8 cellular contexts compared by ENCODE assay signal in the genomic region with DNA sequence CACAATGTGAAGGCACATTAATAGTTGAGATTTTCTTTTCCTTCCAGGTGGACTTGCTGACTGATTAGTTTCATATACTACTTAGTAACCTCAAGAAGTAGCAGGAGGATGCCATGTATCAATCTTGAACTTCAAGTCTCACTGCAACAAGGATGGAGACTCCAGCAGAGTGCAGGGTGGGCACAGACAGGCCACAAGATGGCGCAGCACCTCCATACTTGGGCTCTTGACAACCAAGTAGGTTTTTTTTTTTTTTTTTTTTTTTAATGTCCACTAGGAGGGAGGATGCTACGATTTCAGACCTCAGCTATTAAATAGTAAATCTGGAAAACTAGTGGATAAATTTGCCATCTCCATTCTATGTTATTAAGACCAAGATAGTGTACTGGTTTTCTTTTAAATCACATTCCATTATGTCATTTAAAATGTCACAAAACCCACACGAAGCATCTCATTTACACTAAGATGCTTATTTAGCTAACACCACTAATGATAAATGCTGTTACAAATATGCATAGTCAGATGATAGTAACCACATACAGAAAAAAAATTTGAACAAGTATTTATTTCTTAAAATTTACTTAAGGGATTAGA. TPM values are rescaled to one million over a fixed set of nuclear protein-coding genes. Genes with fewer than 3 reads are reported as not detected.
A peak's percentile ranks its signal among the peaks of the same experiment; 100 is the strongest.
DNase-seq lines count a peak whose midpoint lies in the region; ATAC-seq and TF ChIP-seq lines count a peak whose summit lies in the region.

No MANE protein-coding gene starts in this region.

- H3K4me1 ChIP-seq in lower lobe of right lung = peaks cover 25% of the 10 kb centered on the region

- H3K4me3 ChIP-seq in lower lobe of right lung = no peak overlapping the region

- intact Hi-C loops in lower lobe of right lung (cut with DNase I) = loop anchor here (10.0 kb wide), 1 partner anchor 269 kb away; no protein-coding TSS in a partner anchor

- peaks cover 48% of the 10 kb centered on the region for H3K36me3 ChIP-seq in lower lobe of right lung

- no peaks in the 10 kb centered on the region for H3K9me3 ChIP-seq in lower lobe of right lung

- no peaks in the 10 kb centered on the region for H3K27me3 ChIP-seq in lower lobe of right lung (ENCODE audit: low read depth)

- H3K27ac ChIP-seq in lower lobe of right lung = no peak overlapping the region

- peak; percentile 88 for TF ChIP-seq CTCF in lower lobe of right lung (IDR thresholded peaks at IDR 0.05)

- ATAC-seq in HG03066 (IDR thresholded peaks at IDR 0.05; ENCODE audit: low read depth, unreplicated experiment) = peak; percentile 74
- ATAC-seq in lower lobe of right lung = peak; percentile 41 to 71
- ATAC-seq in HG02938 (IDR thresholded peaks at IDR 0.05; ENCODE audit: unreplicated experiment) = no peak

- peak; percentile 57 for DNase-seq in GDM1 (lab: John Stamatoyannopoulos, UW)
- peak; percentile 0 for DNase-seq in NCI-H526 treated with DMSO at 0.1 percent for 48 hours (lab: John Stamatoyannopoulos, UW)
- DNase-seq in activated CD4-positive, alpha-beta T cell treated with anti-CD3 and anti-CD28 coated beads, Interleukin-2, amount 50 U/mL, for 1 hour = peak; percentile 75
- peak; percentile 93 for DNase-seq in dermis blood vessel endothelial cell
- DNase-seq in lower lobe of right lung = peak; percentile 83
- DNase-seq in stimulated activated CD8-positive, alpha-beta memory T cell treated with anti-CD3 and anti-CD28 coated beads, Interleukin-12 subunit alpha, Interleukin-12 subunit beta, amount 100 ng/mL, for 24 hours (ENCODE audit: extremely low read depth) = peak; percentile 25

RNA-seq across cellular contexts. Expression of gene IL6ST, which starts 58.6 kb away (rescaled TPM):
- total RNA-seq in dermis blood vessel endothelial cell = 749 and 1,244 TPM in 2 replicates
- 353 TPM for total RNA-seq in lower lobe of right lung

Comparison
In these comparisons a context has a peak if more than half of its experiments do, and no peak if none do; other contexts are left out.
1. DNase-seq: peak in every context shown above with its lines; median percentile 93 in dermis blood vessel endothelial cell; 83 in lower lobe of right lung; 75 in activated CD4-positive, alpha-beta T cell treated with anti-CD3 and anti-CD28 coated beads, Interleukin-2, amount 50 U/mL, for 1 hour; 57 in GDM1; 25 in stimulated activated CD8-positive, alpha-beta memory T cell treated with anti-CD3 and anti-CD28 coated beads, Interleukin-12 subunit alpha, Interleukin-12 subunit beta, amount 100 ng/mL, for 24 hours; 0 in NCI-H526 treated with DMSO at 0.1 percent for 48 hours.